ENCODE assay signal across 7 cellular contexts in genomic region chr2:130157825-130158514, GRCh38.
DNase-seq lines count a peak whose midpoint lies in the region; ATAC-seq and TF ChIP-seq lines count a peak whose summit lies in the region.
"Not testable (repeated sequence)": the region's sequence is repeated elsewhere in the genome, so short reads cannot be mapped to it uniquely, and the experiment has no call there.

No MANE protein-coding gene starts in this region.

- peak overlapping the region; percentile 42 for H3K27ac Mint-ChIP-seq in dendritic cell treated with granulocyte-macrophage colony-stimulating factor and Interleukin-4, amounts not matched to agents 40 ng/mL and 50 ng/mL, for 4 days

- H3K36me3 ChIP-seq in HEK293 (ENCODE audit: control insufficient read depth in 2 of 2, insufficient read depth in 1 of 2, low read length in 2 of 2) = peaks cover 4 to 83% of the 10 kb centered on the region in 2 experiments; a peak in 2 of 3 replicates

- not testable (repeated sequence) for H3K9me3 Mint-ChIP-seq in dendritic cell treated with granulocyte-macrophage colony-stimulating factor and Interleukin-4, amounts not matched to agents 40 ng/mL and 50 ng/mL, for 4 days

- CTCF ChIA-PET in HEK293 (lab: Yijun Ruan, JAX) = not testable (repeated sequence)

- TF ChIP-seq CTCF in HEK293 (tag by site-specific recombination; IDR thresholded peaks at IDR 0.05) = not testable (repeated sequence)

- DNase-seq in KBM-7 (peak; percentile 69), UCSD-AML1 (lab: John Stamatoyannopoulos, UW; ENCODE audit: unreplicated experiment) (peak; percentile 61)

- POLR2A ChIA-PET in HEK293 (lab: Yijun Ruan, JAX) = not testable (repeated sequence)

- in situ Hi-C loops in KBM-7 (cut with MboI; ENCODE audit: low pct_unique_long_range_greater_than_20kb, low sequenced_read_pairs) = loop anchor here (25.0 kb wide), 1 partner anchor 179 kb away; the partner anchor contains the start of gene IMP4

- H3K27me3 Mint-ChIP-seq in dendritic cell treated with granulocyte-macrophage colony-stimulating factor and Interleukin-4, amounts not matched to agents 40 ng/mL and 50 ng/mL, for 4 days = not testable (repeated sequence)

- peaks cover 11% of the 10 kb centered on the region for H3K4me1 Mint-ChIP-seq in dendritic cell treated with granulocyte-macrophage colony-stimulating factor and Interleukin-4, amounts not matched to agents 40 ng/mL and 50 ng/mL, for 4 days (ENCODE audit: low read depth)

- intact Hi-C loops in dendritic cell treated with granulocyte-macrophage colony-stimulating factor and Interleukin-4, amounts not matched to agents 40 ng/mL and 50 ng/mL, for 4 days (cut with micrococcal nuclease) = loop anchor here (5.0 kb wide), 1 partner anchor 174 kb away; no protein-coding TSS in a partner anchor

- not testable (repeated sequence) for H3K4me1 ChIP-seq in HEK293 (ENCODE audit: control insufficient read depth, insufficient read depth, low read length)

- peaks cover 100% of the 10 kb centered on the region for H3K36me3 Mint-ChIP-seq in dendritic cell treated with granulocyte-macrophage colony-stimulating factor and Interleukin-4, amounts not matched to agents 40 ng/mL and 50 ng/mL, for 4 days (ENCODE audit: low read depth)

- H3K4me3 ChIP-seq in HEK293 (ENCODE audit: low read depth, low read length) = not testable (repeated sequence)

- not testable (repeated sequence) for H3K4me3 Mint-ChIP-seq in dendritic cell treated with granulocyte-macrophage colony-stimulating factor and Interleukin-4, amounts not matched to agents 40 ng/mL and 50 ng/mL, for 4 days

- ATAC-seq in GM18498 (IDR thresholded peaks at IDR 0.05; ENCODE audit: unreplicated experiment) = peak; percentile 78
- ATAC-seq in GM19372 (IDR thresholded peaks at IDR 0.05; ENCODE audit: low read depth, unreplicated experiment) = peak; percentile 81
- ATAC-seq in HG03097 (IDR thresholded peaks at IDR 0.05; ENCODE audit: low FRiP score, unreplicated experiment) = peak; percentile 85

- H3K27ac ChIP-seq in HEK293 (ENCODE audit: extremely low read depth, low read depth, low read length) = not testable (repeated sequence)

- not testable (repeated sequence) for H3K9me3 ChIP-seq in HEK293 (ENCODE audit: control insufficient read depth, insufficient read depth, low read depth, low read length)

TF ChIP-seq in HEK293, 187 proteins besides CTCF, POLR2A, EP300 and RAD21:
- peak; percentile 14; the same call in 1 of the 2 replicates for TF ChIP-seq PRDM10 (tag by site-specific recombination; IDR thresholded peaks at IDR 0.05)
TF ChIP-seq in HEK293: peak in this region for 1; not testable (repeated sequence) for 186.
